In the genomic region with DNA sequence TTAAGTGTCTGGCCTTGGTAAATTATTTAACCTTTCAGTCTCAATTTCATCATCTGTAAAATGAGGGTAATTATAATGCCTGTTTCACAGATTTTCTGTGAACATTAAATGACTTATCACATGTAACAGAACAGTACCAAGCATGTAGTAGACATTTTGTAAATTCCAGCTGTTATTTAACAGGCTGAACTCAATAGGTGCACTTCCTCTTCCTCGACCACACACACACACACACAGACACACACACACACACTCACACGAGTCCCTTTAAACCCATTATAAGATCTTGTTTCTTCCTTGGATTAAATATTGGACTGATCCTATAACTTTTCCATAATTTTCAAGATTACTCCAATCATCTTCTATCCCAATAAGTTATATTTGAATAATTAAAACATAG, we compare ENCODE assay signal across 23 cellular contexts. TPM values are rescaled to one million over a fixed set of nuclear protein-coding genes. Genes with fewer than 3 reads are reported as not detected.
"Had no signal": no experiment of that assay in that cellular context is flagged by ENCODE, and none has a peak within 500 bp of the region (broad histone marks: within the 10 kb centered on the region; RNA-seq: fewer than 3 reads in every experiment).

No MANE protein-coding gene starts in this region.

- H3K9me3 ChIP-seq: breast epithelium had no signal

- H3K36me3 ChIP-seq: breast epithelium had no signal

- H3K27ac ChIP-seq: breast epithelium had no signal

- H3K27me3 ChIP-seq: breast epithelium had no signal

- DNase-seq: activated CD4-positive, alpha-beta T cell treated with anti-CD3 and anti-CD28 coated beads for 4 hours; activated CD8-positive, alpha-beta memory T cell treated with anti-CD3 and anti-CD28 coated beads, Interleukin-2, amount 10 ng/mL, durations not matched to agents 7 days and 5 days; activated effector memory CD4-positive, alpha-beta T cell treated with Interleukin-2 at 50 U/mL for 16 hours; activated naive CD4-positive, alpha-beta T cell; activated T-cell treated with anti-CD3 and anti-CD28 coated beads, Interleukin-2, amount 50 U/mL, for 24 hours; aorta; caudate nucleus; NCI-H1048; NCI-H1417; NCI-H1930; NCI-H345; NCI-H510A; NCI-H526 treated with DMSO at 0.1 percent for 48 hours; NCI-H82; PC-3; SHP77 treated with DMSO at 0.1 percent for 48 hours; T-cell; T1000 had no signal

- ATAC-seq: activated CD4-positive, CD25-positive, alpha-beta regulatory T cell treated with anti-CD3 and anti-CD28 coated beads, Interleukin-2, amount 50 U/mL, for 24 hours; activated CD8-positive, alpha-beta memory T cell treated with anti-CD3 and anti-CD28 coated beads, Interleukin-2, amount 10 ng/mL, durations not matched to agents 7 days and 5 days; PC-3; T-cell had no signal

- H3K4me3 Mint-ChIP-seq: activated CD8-positive, alpha-beta memory T cell treated with anti-CD3 and anti-CD28 coated beads, Interleukin-2, amount 10 ng/mL, durations not matched to agents 7 days and 5 days; activated naive CD4-positive, alpha-beta T cell treated with anti-CD3 and anti-CD28 coated beads, Interleukin-2, amount 50 U/mL, for 24 hours; activated T-cell treated with anti-CD3 and anti-CD28 coated beads, Interleukin-2, amount 50 U/mL, for 24 hours; activated T-helper 1 cell treated with anti-CD3 and anti-CD28 coated beads, Interleukin-12 subunit alpha, Interleukin-12 subunit beta, Interleukin-2, Interleukin-4 antibody, amounts not matched to agents 30 ng/mL and 10 ng/mL and 1 ng/mL, durations not matched to agents 14 hours and 24 hours and 36 hours; T-cell had no signal

- H3K4me3 ChIP-seq: breast epithelium had no signal

- H3K27ac Mint-ChIP-seq: activated CD8-positive, alpha-beta memory T cell treated with anti-CD3 and anti-CD28 coated beads, Interleukin-2, amount 10 ng/mL, durations not matched to agents 7 days and 5 days; activated naive CD4-positive, alpha-beta T cell treated with anti-CD3 and anti-CD28 coated beads, Interleukin-2, amount 50 U/mL, for 24 hours; activated T-cell treated with anti-CD3 and anti-CD28 coated beads, Interleukin-2, amount 50 U/mL, for 24 hours; activated T-helper 1 cell treated with anti-CD3 and anti-CD28 coated beads, Interleukin-12 subunit alpha, Interleukin-12 subunit beta, Interleukin-2, Interleukin-4 antibody, amounts not matched to agents 30 ng/mL and 10 ng/mL and 1 ng/mL, durations not matched to agents 14 hours and 24 hours and 36 hours; T-cell had no signal

- H3K36me3 Mint-ChIP-seq: activated naive CD4-positive, alpha-beta T cell treated with anti-CD3 and anti-CD28 coated beads, Interleukin-2, amount 50 U/mL, for 24 hours; T-cell had no signal

- H3K4me1 ChIP-seq: breast epithelium had no signal

- H3K9me3 Mint-ChIP-seq: activated naive CD4-positive, alpha-beta T cell treated with anti-CD3 and anti-CD28 coated beads, Interleukin-2, amount 50 U/mL, for 24 hours; activated T-cell treated with anti-CD3 and anti-CD28 coated beads, Interleukin-2, amount 50 U/mL, for 24 hours; activated T-helper 1 cell treated with anti-CD3 and anti-CD28 coated beads, Interleukin-12 subunit alpha, Interleukin-12 subunit beta, Interleukin-2, Interleukin-4 antibody, amounts not matched to agents 30 ng/mL and 10 ng/mL and 1 ng/mL, durations not matched to agents 14 hours and 24 hours and 36 hours; T-cell had no signal

RNA-seq across cellular contexts. Expression of gene COL25A1, which starts 53.4 kb away (rescaled TPM):
- total RNA-seq: activated CD8-positive, alpha-beta memory T cell treated with anti-CD3 and anti-CD28 coated beads, Interleukin-2, amount 10 ng/mL, durations not matched to agents 7 days and 5 days; activated T-helper 1 cell treated with anti-CD3 and anti-CD28 coated beads, Interleukin-12 subunit alpha, Interleukin-12 subunit beta, Interleukin-2, Interleukin-4 antibody, amounts not matched to agents 30 ng/mL and 10 ng/mL and 1 ng/mL, durations not matched to agents 14 hours and 24 hours and 36 hours; M059J; PC-3 had no signal
